ENCODE assay signal across 10 cellular contexts in genomic region chr3:5205165-5205941, GRCh38. TPM values are rescaled to one million over a fixed set of nuclear protein-coding genes. Genes with fewer than 3 reads are reported as not detected.
DNase-seq lines count a peak whose midpoint lies in the region; ATAC-seq lines count a peak whose summit lies in the region.
"Had no signal": no experiment of that assay in that cellular context is flagged by ENCODE, and none has a peak within 500 bp of the region (broad histone marks: within the 10 kb centered on the region; RNA-seq: fewer than 3 reads in every experiment).

No MANE protein-coding gene starts in this region.

- H3K27me3 ChIP-seq in trophoblast cell (ENCODE audit: insufficient read depth, low read length), result no peaks in the 10 kb centered on the region

- no peaks in the 10 kb centered on the region for H3K9me3 ChIP-seq in trophoblast cell (ENCODE audit: insufficient read depth, low read depth, low read length)
- H3K9me3 ChIP-seq: lower lobe of right lung had no signal

- no peaks in the 10 kb centered on the region for H3K79me2 ChIP-seq in trophoblast cell (ENCODE audit: control insufficient read depth, insufficient read depth, low read length, poor library complexity)

- H4K12ac ChIP-seq in trophoblast cell (ENCODE audit: low read depth, low read length), result no peak overlapping the region

- H2AFZ ChIP-seq in trophoblast cell (ENCODE audit: insufficient read depth, low read length, poor library complexity), result no peak overlapping the region

- no peak overlapping the region for H3K18ac ChIP-seq in trophoblast cell (ENCODE audit: low read length)

- no peak overlapping the region for H2BK5ac ChIP-seq in trophoblast cell (ENCODE audit: low read depth, low read length, poor library complexity)

- no peak overlapping the region for H2AK5ac ChIP-seq in trophoblast cell (ENCODE audit: low read length)

- H3K23ac ChIP-seq in trophoblast cell (ENCODE audit: low read length), result no peak overlapping the region

- H3K27ac ChIP-seq in trophoblast cell (ENCODE audit: low read depth, low read length), result no peak overlapping the region
- H3K27ac ChIP-seq: lower lobe of right lung had no signal

- H3K4me3 ChIP-seq in trophoblast cell (ENCODE audit: low read depth, low read length), result no peak overlapping the region
- H3K4me3 ChIP-seq: lower lobe of right lung had no signal

- H4K91ac ChIP-seq in trophoblast cell (ENCODE audit: low read depth, low read length), result no peak overlapping the region

- in situ Hi-C loops in G401 (cut with HindIII; ENCODE audit: low sequenced_read_pairs), result no loop called here

- no CpG with 5 or more reads among the region's 7 CpGs for WGBS in trophoblast cell (ENCODE audit: extremely low coverage, insufficient coverage, insufficient read length)

- H4K8ac ChIP-seq in trophoblast cell (ENCODE audit: low read depth, low read length), result no peak overlapping the region

- no peak overlapping the region for H3K4ac ChIP-seq in trophoblast cell (ENCODE audit: low read depth, low read length)

- peak; percentile 69 for DNase-seq in stimulated activated CD4-positive, alpha-beta T cell treated with anti-CD3 and anti-CD28 coated beads, Interleukin-15, amount 100 ng/mL, for 24 hours
- DNase-seq in stimulated activated CD4-positive, alpha-beta T cell treated with anti-CD3 and anti-CD28 coated beads, Interleukin-12 subunit alpha, Interleukin-12 subunit beta, amount 100 ng/mL, for 4 hours, result no peak
- DNase-seq in activated CD4-positive, alpha-beta T cell treated with anti-CD3 and anti-CD28 coated beads, Interleukin-2, amount 50 U/mL, for 48 hours, result peak; percentile 56 to 67
- DNase-seq in stromal cell of bone marrow (ENCODE audit: low read depth) (peak; percentile 68), G401 (ENCODE audit: low spot score) (no peak), trophoblast cell (no peak), cerebellar cortex (ENCODE audit: low spot score) (no peak)
- DNase-seq: amygdala, lower lobe of right lung had no signal

- H3K79me1 ChIP-seq in trophoblast cell (ENCODE audit: low read length), result no peaks in the 10 kb centered on the region

- no peak overlapping the region for H3K4me2 ChIP-seq in trophoblast cell (ENCODE audit: low read length)

- no peak overlapping the region for H2BK12ac ChIP-seq in trophoblast cell (ENCODE audit: low read length)

- no peak overlapping the region for H3K9ac ChIP-seq in trophoblast cell (ENCODE audit: low read length)

- no peaks in the 10 kb centered on the region for H3K4me1 ChIP-seq in trophoblast cell (ENCODE audit: control insufficient read depth in 1 of 2, insufficient read depth in 2 of 2, low read length in 2 of 2)
- H3K4me1 ChIP-seq: lower lobe of right lung had no signal

- no peak overlapping the region for H2BK120ac ChIP-seq in trophoblast cell (ENCODE audit: insufficient read depth, low read length, poor library complexity)

- H3K14ac ChIP-seq in trophoblast cell (ENCODE audit: low read length), result no peak overlapping the region

- H3K36me3 ChIP-seq in trophoblast cell (ENCODE audit: control insufficient read depth in 1 of 2, insufficient read depth in 2 of 2, low read length in 2 of 2), result peaks cover 35 to 63% of the 10 kb centered on the region in 2 experiments

- ATAC-seq in HG02763 (IDR thresholded peaks at IDR 0.05; ENCODE audit: unreplicated experiment), result peak; percentile 98
- ATAC-seq: lower lobe of right lung had no signal

RNA-seq across cellular contexts. Expression of gene EDEM1, which starts 17.8 kb away (rescaled TPM):
- 10.4 and 12.6 TPM in 2 replicates for total RNA-seq in G401 (2014; rRNA removed; shearing (Covaris generic))
- 44.8 and 49.1 TPM in 2 replicates for polyA plus RNA-seq in trophoblast cell (2013)

Comparison
In these comparisons a context has a peak if more than half of its experiments do, and no peak if none do; other contexts are left out.
1. DNase-seq: peak in stimulated activated CD4-positive, alpha-beta T cell treated with anti-CD3 and anti-CD28 coated beads, Interleukin-15, amount 100 ng/mL, for 24 hours (single experiment), activated CD4-positive, alpha-beta T cell treated with anti-CD3 and anti-CD28 coated beads, Interleukin-2, amount 50 U/mL, for 48 hours (2 of 2) and stromal cell of bone marrow (single experiment); none in stimulated activated CD4-positive, alpha-beta T cell treated with anti-CD3 and anti-CD28 coated beads, Interleukin-12 subunit alpha, Interleukin-12 subunit beta, amount 100 ng/mL, for 4 hours (single experiment), G401 (single experiment), trophoblast cell (0 of 2) and cerebellar cortex (single experiment).